In genomic region chr7:133217805-133218204, GRCh38 we compare ENCODE assay signal across 1 cellular context.
TF ChIP-seq lines count a peak whose summit lies in the region.

No MANE protein-coding gene starts in this region.

TF ChIP-seq in GM23338, 12 proteins besides CTCF, POLR2A, EP300 and RAD21 (continued from another document):
- no peak for TF ChIP-seq ZNF462 (CRISPR knock-in tag; IDR thresholded peaks at IDR 0.05)
- no peak for TF ChIP-seq ZNF331 (CRISPR knock-in tag; IDR thresholded peaks at IDR 0.05; ENCODE audit: low read depth)
